9 cellular contexts compared by ENCODE assay signal in the genomic region with DNA sequence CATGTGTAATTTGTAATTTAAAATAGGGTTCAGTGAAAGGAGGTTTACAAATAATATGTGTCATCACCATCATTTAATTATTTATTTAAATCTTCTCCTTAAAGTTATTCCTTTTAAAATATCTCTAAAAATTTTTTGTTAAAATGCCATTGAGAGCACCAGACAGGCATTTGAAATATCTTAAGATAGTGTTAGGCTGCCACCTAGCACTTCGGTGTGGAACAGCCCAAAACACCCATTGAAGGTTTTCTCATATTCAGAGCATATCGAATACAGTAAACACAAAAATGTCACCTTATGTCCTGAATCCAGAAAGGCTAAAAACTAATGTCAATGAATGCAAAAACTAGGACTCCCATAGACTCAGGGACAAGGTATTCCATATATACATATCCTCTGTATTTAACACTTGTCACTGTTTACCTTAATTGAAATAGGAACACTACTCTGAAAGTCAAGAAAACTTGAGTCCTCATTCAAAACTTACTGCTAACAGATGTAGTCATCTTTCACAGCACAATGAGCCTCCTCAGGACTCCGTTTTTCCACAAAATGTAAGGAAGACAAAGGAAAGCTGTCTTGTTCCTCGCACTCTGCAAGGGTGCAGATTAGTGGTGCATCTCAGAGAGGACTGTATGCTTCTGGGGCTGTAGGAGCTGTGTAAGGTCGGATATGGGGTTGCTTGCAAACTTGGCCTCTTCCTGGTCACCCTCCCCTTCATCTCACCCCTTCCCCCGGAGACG.
A peak's percentile ranks its signal among the peaks of the same experiment; 100 is the strongest.
DNase-seq lines count a peak whose midpoint lies in the region; ATAC-seq and TF ChIP-seq lines count a peak whose summit lies in the region.
"Had no signal": no experiment of that assay in that cellular context is flagged by ENCODE, and none has a peak within 500 bp of the region (broad histone marks: within the 10 kb centered on the region; RNA-seq: fewer than 3 reads in every experiment).

No MANE protein-coding gene starts in this region.

- no peak overlapping the region for H3K27ac Mint-ChIP-seq in activated T-helper 2 cell treated with anti-CD3 and anti-CD28 coated beads, Interferon-gamma antibody, Interleukin-2, Interleukin-4, amounts not matched to agents 10 μg/mL and 5 μg/mL and 100 μg/mL, durations not matched to agents 14 hours and 24 hours and 36 hours
- H3K27ac Mint-ChIP-seq: dendritic cell treated with granulocyte-macrophage colony-stimulating factor and Interleukin-4, amounts not matched to agents 40 ng/mL and 50 ng/mL, for 4 days had no signal

- H3K27ac ChIP-seq in brain microvascular endothelial cell (no peak overlapping the region), left lung (no peak overlapping the region)

- in situ Hi-C loops in brain microvascular endothelial cell (cut with HindIII; ENCODE audit: low pct_ligation_motif_present, low sequenced_read_pairs), result no loop called here

- no peaks in the 10 kb centered on the region for H3K4me1 Mint-ChIP-seq in activated T-helper 2 cell treated with anti-CD3 and anti-CD28 coated beads, Interferon-gamma antibody, Interleukin-2, Interleukin-4, amounts not matched to agents 10 μg/mL and 5 μg/mL and 100 μg/mL, durations not matched to agents 14 hours and 24 hours and 36 hours (ENCODE audit: low read depth)

- DNase-seq in NCI-H510A treated with DMSO at 0.1 percent for 48 hours (lab: John Stamatoyannopoulos, UW) (peak; percentile 26), NCI-H510A (lab: John Stamatoyannopoulos, UW) (no peak), NCI-H2171 (lab: John Stamatoyannopoulos, UW) (peak; percentile 44), brain microvascular endothelial cell (peak; percentile 52), left lung (no peak), T1000 (lab: John Stamatoyannopoulos, UW) (no peak)
- DNase-seq in activated T-helper 2 cell treated with anti-CD3 and anti-CD28 coated beads, Interferon-gamma antibody, Interleukin-2, Interleukin-4, amounts not matched to agents 10 μg/mL and 5 μg/mL and 100 μg/mL, durations not matched to agents 14 hours and 24 hours and 36 hours (ENCODE audit: low spot score), result no peak

- H3K36me3 ChIP-seq in brain microvascular endothelial cell (replicated peaks), result no peaks in the 10 kb centered on the region
- H3K36me3 ChIP-seq in left lung, result no peaks in the 10 kb centered on the region

- no peaks in the 10 kb centered on the region for H3K27me3 Mint-ChIP-seq in activated T-helper 2 cell treated with anti-CD3 and anti-CD28 coated beads, Interferon-gamma antibody, Interleukin-2, Interleukin-4, amounts not matched to agents 10 μg/mL and 5 μg/mL and 100 μg/mL, durations not matched to agents 14 hours and 24 hours and 36 hours (ENCODE audit: low read depth)
- H3K27me3 Mint-ChIP-seq: dendritic cell treated with granulocyte-macrophage colony-stimulating factor and Interleukin-4, amounts not matched to agents 40 ng/mL and 50 ng/mL, for 4 days had no signal

- no peaks in the 10 kb centered on the region for H3K9me3 ChIP-seq in left lung

- no peaks in the 10 kb centered on the region for H3K4me1 ChIP-seq in left lung

- H3K4me3 Mint-ChIP-seq in activated T-helper 2 cell treated with anti-CD3 and anti-CD28 coated beads, Interferon-gamma antibody, Interleukin-2, Interleukin-4, amounts not matched to agents 10 μg/mL and 5 μg/mL and 100 μg/mL, durations not matched to agents 14 hours and 24 hours and 36 hours (ENCODE audit: low read depth), result no peak overlapping the region
- H3K4me3 Mint-ChIP-seq: dendritic cell treated with granulocyte-macrophage colony-stimulating factor and Interleukin-4, amounts not matched to agents 40 ng/mL and 50 ng/mL, for 4 days had no signal

- ATAC-seq in HG02610 (IDR thresholded peaks at IDR 0.05; ENCODE audit: unreplicated experiment) (peak; percentile 70), left lung (peak; percentile 90)

- H3K27me3 ChIP-seq in brain microvascular endothelial cell (replicated peaks) (no peaks in the 10 kb centered on the region), left lung (no peaks in the 10 kb centered on the region)

- H3K4me3 ChIP-seq in brain microvascular endothelial cell (ENCODE audit: low read depth, low read length) (no peak overlapping the region), left lung (no peak overlapping the region)

- intact Hi-C loops in left lung (cut with DNase I), result no loop called here
- intact Hi-C loops in activated T-helper 2 cell treated with anti-CD3 and anti-CD28 coated beads, Interferon-gamma antibody, Interleukin-2, Interleukin-4, amounts not matched to agents 10 μg/mL and 5 μg/mL and 100 μg/mL, durations not matched to agents 14 hours and 24 hours and 36 hours (cut with micrococcal nuclease), result loop anchor here (10.0 kb wide), 1 partner anchor 1284 kb away; no protein-coding TSS in a partner anchor

- TF ChIP-seq CTCF in brain microvascular endothelial cell (IDR thresholded peaks at IDR 0.05; ENCODE audit: low read depth, low read length, missing control alignments) (peak; percentile 77), left lung (IDR thresholded peaks at IDR 0.05) (peak; percentile 46 to 49)

- H3K9me3 Mint-ChIP-seq in activated T-helper 2 cell treated with anti-CD3 and anti-CD28 coated beads, Interferon-gamma antibody, Interleukin-2, Interleukin-4, amounts not matched to agents 10 μg/mL and 5 μg/mL and 100 μg/mL, durations not matched to agents 14 hours and 24 hours and 36 hours, result no peaks in the 10 kb centered on the region
- H3K9me3 Mint-ChIP-seq: dendritic cell treated with granulocyte-macrophage colony-stimulating factor and Interleukin-4, amounts not matched to agents 40 ng/mL and 50 ng/mL, for 4 days had no signal

- H3K36me3 Mint-ChIP-seq in activated T-helper 2 cell treated with anti-CD3 and anti-CD28 coated beads, Interferon-gamma antibody, Interleukin-2, Interleukin-4, amounts not matched to agents 10 μg/mL and 5 μg/mL and 100 μg/mL, durations not matched to agents 14 hours and 24 hours and 36 hours (ENCODE audit: low read depth), result no peaks in the 10 kb centered on the region

Comparison
In these comparisons a context has a peak if more than half of its experiments do, and no peak if none do; other contexts are left out.
1. DNase-seq: peak in NCI-H510A treated with DMSO at 0.1 percent for 48 hours (single experiment), NCI-H2171 (single experiment) and brain microvascular endothelial cell (single experiment); none in NCI-H510A (single experiment), left lung (0 of 2), activated T-helper 2 cell treated with anti-CD3 and anti-CD28 coated beads, Interferon-gamma antibody, Interleukin-2, Interleukin-4, amounts not matched to agents 10 μg/mL and 5 μg/mL and 100 μg/mL, durations not matched to agents 14 hours and 24 hours and 36 hours (single experiment) and T1000 (single experiment).